ENCODE assay signal across 24 cellular contexts in genomic region chrX:6266041-6266440, GRCh38. TPM values are rescaled to one million over a fixed set of nuclear protein-coding genes. Genes with fewer than 3 reads are reported as not detected.
DNase-seq lines count a peak whose midpoint lies in the region; ATAC-seq lines count a peak whose summit lies in the region.
"Had no signal": no experiment of that assay in that cellular context is flagged by ENCODE, and none has a peak within 500 bp of the region (broad histone marks: within the 10 kb centered on the region; RNA-seq: fewer than 3 reads in every experiment).

No MANE protein-coding gene starts in this region.

- no CpG with 5 or more reads among the region's 2 CpGs for WGBS in trophoblast cell (ENCODE audit: extremely low coverage, insufficient coverage, insufficient read length)

- H3K79me1 ChIP-seq in trophoblast cell (ENCODE audit: low read length), result no peaks in the 10 kb centered on the region

- no peak overlapping the region for H2BK5ac ChIP-seq in trophoblast cell (ENCODE audit: low read depth, low read length, poor library complexity)

- no peak overlapping the region for H3K27ac ChIP-seq in trophoblast cell (ENCODE audit: low read depth, low read length)
- H3K27ac ChIP-seq: 22Rv1; A549; BLaER1 treated with 17β-estradiol and CSF1 and Interleukin-3, amounts not matched to agents 10 nM and 100 nM; C4-2B had no signal

- no peak for ATAC-seq in left lobe of liver
- ATAC-seq: A549; CD8-positive, alpha-beta T cell; GM12878 had no signal

- no peak overlapping the region for H3K14ac ChIP-seq in trophoblast cell (ENCODE audit: low read length)

- H4K12ac ChIP-seq in trophoblast cell (ENCODE audit: low read depth, low read length), result no peak overlapping the region

- no peaks in the 10 kb centered on the region for H3K36me3 ChIP-seq in trophoblast cell (ENCODE audit: control insufficient read depth in 1 of 2, insufficient read depth in 2 of 2, low read length in 2 of 2)
- H3K36me3 ChIP-seq: BLaER1 treated with 17β-estradiol and CSF1 and Interleukin-3, amounts not matched to agents 10 nM and 100 nM had no signal

- no peak overlapping the region for H2BK120ac ChIP-seq in trophoblast cell (ENCODE audit: insufficient read depth, low read length, poor library complexity)

- no peak overlapping the region for H2BK12ac ChIP-seq in trophoblast cell (ENCODE audit: low read length)

- no peak overlapping the region for H3K4me3 ChIP-seq in trophoblast cell (ENCODE audit: low read depth, low read length)
- H3K4me3 ChIP-seq: A549; BLaER1 treated with 17β-estradiol and CSF1 and Interleukin-3, amounts not matched to agents 10 nM and 100 nM; GM12878 had no signal

- H2AK5ac ChIP-seq in trophoblast cell (ENCODE audit: low read length), result no peak overlapping the region

- H3K4ac ChIP-seq in trophoblast cell (ENCODE audit: low read depth, low read length), result no peak overlapping the region

- DNase-seq in T1000 (lab: John Stamatoyannopoulos, UW) (peak; percentile 1), islet precursor cell (peak; percentile 46), trophoblast cell (peak; percentile 84 to 87), left lobe of liver (ENCODE audit: low spot score) (no peak), NCI-H2081 (lab: John Stamatoyannopoulos, UW) (no peak), D341Med (ENCODE audit: low spot score) (no peak)
- DNase-seq: AML-193; Caco-2; Calu3; CD4-positive, alpha-beta T cell; CD8-positive, alpha-beta T cell; DMS 273 treated with DMSO at 0.1 percent for 48 hours; DMS153; DMS53; DMS79; DND-41; EL; GDM1 had no signal

- H3K79me2 ChIP-seq in trophoblast cell (ENCODE audit: control insufficient read depth, insufficient read depth, low read length, poor library complexity), result no peaks in the 10 kb centered on the region

- H4K91ac ChIP-seq in trophoblast cell (ENCODE audit: low read depth, low read length), result no peak overlapping the region

- no peak overlapping the region for H3K4me2 ChIP-seq in trophoblast cell (ENCODE audit: low read length)
- H3K4me2 ChIP-seq: A549; BLaER1 treated with 17β-estradiol and CSF1 and Interleukin-3, amounts not matched to agents 10 nM and 100 nM had no signal

- H3K9me3 ChIP-seq in trophoblast cell (ENCODE audit: insufficient read depth, low read depth, low read length), result no peaks in the 10 kb centered on the region
- H3K9me3 ChIP-seq: A549, Caco-2 had no signal

- no peak overlapping the region for H2AFZ ChIP-seq in trophoblast cell (ENCODE audit: insufficient read depth, low read length, poor library complexity)

- H4K8ac ChIP-seq in trophoblast cell (ENCODE audit: low read depth, low read length), result no peak overlapping the region

- no peak overlapping the region for H3K18ac ChIP-seq in trophoblast cell (ENCODE audit: low read length)

- no peaks in the 10 kb centered on the region for H3K4me1 ChIP-seq in trophoblast cell (ENCODE audit: control insufficient read depth in 1 of 2, insufficient read depth in 2 of 2, low read length in 2 of 2)
- H3K4me1 ChIP-seq: A549, Caco-2 had no signal

- no peaks in the 10 kb centered on the region for H3K27me3 ChIP-seq in trophoblast cell (ENCODE audit: insufficient read depth, low read length)
- H3K27me3 ChIP-seq: BLaER1 treated with 17β-estradiol and CSF1 and Interleukin-3, amounts not matched to agents 10 nM and 100 nM had no signal

- no peak overlapping the region for H3K23ac ChIP-seq in trophoblast cell (ENCODE audit: low read length)

- no peak overlapping the region for H3K9ac ChIP-seq in trophoblast cell (ENCODE audit: low read length)
- H3K9ac ChIP-seq: BLaER1 treated with 17β-estradiol and CSF1 and Interleukin-3, amounts not matched to agents 10 nM and 100 nM had no signal

RNA-seq across cellular contexts. Expression of gene NLGN4X, which starts 37.4 kb away (rescaled TPM):
- 4.3 and 4.7 TPM in 2 replicates for polyA plus RNA-seq in trophoblast cell (2013)
- total RNA-seq in left lobe of liver, result 1.5 TPM
- total RNA-seq: Caco-2; Calu3; CD8-positive, alpha-beta T cell; G401 had no signal

Comparison
In these comparisons a context has a peak if more than half of its experiments do, and no peak if none do; other contexts are left out.
1. DNase-seq: peak in T1000 (single experiment), islet precursor cell (single experiment) and trophoblast cell (2 of 2); none in left lobe of liver (single experiment), NCI-H2081 (0 of 2) and D341Med (single experiment).